Comparison of ENCODE assay signal across 8 cellular contexts in genomic region chr3:48435774-48436476, GRCh38. TPM values are rescaled to one million over a fixed set of nuclear protein-coding genes. Genes with fewer than 3 reads are reported as not detected.
DNase-seq lines count a peak whose midpoint lies in the region; ATAC-seq and TF ChIP-seq lines count a peak whose summit lies in the region.

No MANE protein-coding gene starts in this region.

- peak; percentile 77 to 88 (median 83) for DNase-seq in CD4-positive, CD25-positive, alpha-beta regulatory T cell
- DNase-seq in HFFc6: peak; percentile 78
- DNase-seq in NOMO-1 treated with DMSO at 0.1 percent for 48 hours (lab: John Stamatoyannopoulos, UW; ENCODE audit: unreplicated experiment): peak; percentile 76
- DNase-seq in activated CD8-positive, alpha-beta memory T cell treated with anti-CD3 and anti-CD28 coated beads for 4 hours (ENCODE audit: low read depth in 2 of 2): peak; percentile 73 to 74
- DNase-seq in endothelial cell (ENCODE audit: low spot score): peak; percentile 90
- peak; percentile 61 to 89 for DNase-seq in mesothelial cell of epicardium (ENCODE audit: low spot score in 2 of 2, unreplicated experiment in 2 of 2)
- DNase-seq in stimulated activated CD8-positive, alpha-beta memory T cell treated with anti-CD3 and anti-CD28 coated beads, Interleukin-15, amount 100 ng/mL, for 4 hours (ENCODE audit: low read depth in 2 of 2): peak; percentile 50 to 72

- no peaks in the 10 kb centered on the region for H3K27me3 ChIP-seq in CD4-positive, CD25-positive, alpha-beta regulatory T cell (ENCODE audit: control insufficient read depth, insufficient read depth, low read length)

- TF ChIP-seq CTCF in HFFc6 (IDR thresholded peaks at IDR 0.05) (peak; percentile 100), endothelial cell (IDR thresholded peaks at IDR 0.05; ENCODE audit: unreplicated experiment) (peak; percentile 94), mesothelial cell of epicardium (IDR thresholded peaks at IDR 0.05; ENCODE audit: unreplicated experiment) (peak; percentile 92)

- H3K4me3 ChIP-seq in CD4-positive, CD25-positive, alpha-beta regulatory T cell (ENCODE audit: low read depth, low read length): no peak overlapping the region

- ATAC-seq in CD4-positive, CD25-positive, alpha-beta regulatory T cell (ENCODE audit: low read depth in 2 of 2): peak; percentile 46 to 47
- ATAC-seq in GM19397 (IDR thresholded peaks at IDR 0.05; ENCODE audit: unreplicated experiment): no peak

- H3K4me1 Mint-ChIP-seq in CD4-positive, CD25-positive, alpha-beta regulatory T cell: peaks cover 3 to 48% (median 6%) of the 10 kb centered on the region in 4 donors
- H3K4me1 Mint-ChIP-seq in HFFc6 (ENCODE audit: low read depth) (peaks cover 46% of the 10 kb centered on the region), endothelial cell (ENCODE audit: unreplicated experiment) (peaks cover 13% of the 10 kb centered on the region), mesothelial cell of epicardium (peaks cover 52% of the 10 kb centered on the region)

- H3K27ac ChIP-seq in CD4-positive, CD25-positive, alpha-beta regulatory T cell (ENCODE audit: insufficient read depth, low read length, poor library complexity, severe bottlenecking): no peak overlapping the region

- peaks cover 0 to 4% (median 0%) of the 10 kb centered on the region in 7 donors for H3K9me3 Mint-ChIP-seq in CD4-positive, CD25-positive, alpha-beta regulatory T cell
- no peaks in the 10 kb centered on the region for H3K9me3 Mint-ChIP-seq in HFFc6
- H3K9me3 Mint-ChIP-seq in endothelial cell (ENCODE audit: unreplicated experiment): no peaks in the 10 kb centered on the region
- no peaks in the 10 kb centered on the region for H3K9me3 Mint-ChIP-seq in mesothelial cell of epicardium

- H3K36me3 ChIP-seq in CD4-positive, CD25-positive, alpha-beta regulatory T cell (ENCODE audit: control insufficient read depth, insufficient read depth, low read length): peaks cover 8% of the 10 kb centered on the region

- H3K27ac Mint-ChIP-seq in CD4-positive, CD25-positive, alpha-beta regulatory T cell: no peak overlapping the region
- no peak overlapping the region for H3K27ac Mint-ChIP-seq in HFFc6
- no peak overlapping the region for H3K27ac Mint-ChIP-seq in endothelial cell (ENCODE audit: unreplicated experiment)
- no peak overlapping the region for H3K27ac Mint-ChIP-seq in mesothelial cell of epicardium

- peaks cover 6% of the 10 kb centered on the region for H3K27me3 Mint-ChIP-seq in CD4-positive, CD25-positive, alpha-beta regulatory T cell
- H3K27me3 Mint-ChIP-seq in HFFc6 (ENCODE audit: insufficient read depth): no peaks in the 10 kb centered on the region
- peaks cover 23% of the 10 kb centered on the region for H3K27me3 Mint-ChIP-seq in endothelial cell (ENCODE audit: unreplicated experiment)
- no peaks in the 10 kb centered on the region for H3K27me3 Mint-ChIP-seq in mesothelial cell of epicardium (ENCODE audit: low read depth)

- H3K4me3 Mint-ChIP-seq in CD4-positive, CD25-positive, alpha-beta regulatory T cell: no peak overlapping the region
- H3K4me3 Mint-ChIP-seq in HFFc6 (no peak overlapping the region), endothelial cell (ENCODE audit: unreplicated experiment) (no peak overlapping the region), mesothelial cell of epicardium (no peak overlapping the region)

- peaks cover 16% of the 10 kb centered on the region for H3K4me1 ChIP-seq in CD4-positive, CD25-positive, alpha-beta regulatory T cell (ENCODE audit: control insufficient read depth, insufficient read depth, low read length, poor library complexity, severe bottlenecking)

- no peaks in the 10 kb centered on the region for H3K9me3 ChIP-seq in CD4-positive, CD25-positive, alpha-beta regulatory T cell (ENCODE audit: control insufficient read depth in 2 of 2, low read length in 2 of 2)

- peaks cover 3% of the 10 kb centered on the region for H3K36me3 Mint-ChIP-seq in CD4-positive, CD25-positive, alpha-beta regulatory T cell
- H3K36me3 Mint-ChIP-seq in HFFc6 (ENCODE audit: low read depth): peaks cover 14% of the 10 kb centered on the region
- H3K36me3 Mint-ChIP-seq in endothelial cell (ENCODE audit: low read depth, unreplicated experiment): peaks cover 10% of the 10 kb centered on the region
- H3K36me3 Mint-ChIP-seq in mesothelial cell of epicardium: peaks cover 2% of the 10 kb centered on the region

RNA-seq across cellular contexts. Expression of gene CCDC51, which starts 4.0 kb away (rescaled TPM):
- 4.6 TPM for total RNA-seq in CD4-positive, CD25-positive, alpha-beta regulatory T cell
- polyA plus RNA-seq in CD4-positive, CD25-positive, alpha-beta regulatory T cell: 10 to 100 TPM in 1 of 4 donors, 1 to 10 TPM in 3; 7.1 to 13.7 (median 9.1) TPM
- 10 to 100 TPM; 10.1 to 15.3 (median 12.5) TPM for total RNA-seq in HFFc6 (2021; fragmentation: NEBNext Ultra II Directional; extraction: Animal tissue kit (Norgen Biotek cat#: 25700))
- total RNA-seq in endothelial cell (ENCODE audit: unreplicated experiment): 11.8 TPM
- total RNA-seq in mesothelial cell of epicardium: 10.7 to 12.3 TPM (median 11.5 TPM) in 3 replicates

RNA-seq across cellular contexts. Expression of gene TMA7, which starts 4.1 kb away (rescaled TPM):
- 248 TPM for total RNA-seq in CD4-positive, CD25-positive, alpha-beta regulatory T cell
- polyA plus RNA-seq in CD4-positive, CD25-positive, alpha-beta regulatory T cell: 100 to 1,000 TPM; 664 to 743 (median 695) TPM
- total RNA-seq in HFFc6 (2021; fragmentation: NEBNext Ultra II Directional; extraction: Animal tissue kit (Norgen Biotek cat#: 25700)): 100 to 1,000 TPM; 213 to 341 (median 280) TPM
- total RNA-seq in endothelial cell (ENCODE audit: unreplicated experiment) (326 TPM), mesothelial cell of epicardium (183 to 192 TPM (median 186 TPM) in 3 replicates)

RNA-seq across cellular contexts. Expression of gene PLXNB1, which starts 6.0 kb away (rescaled TPM):
- 5.2 TPM for total RNA-seq in CD4-positive, CD25-positive, alpha-beta regulatory T cell
- under 1 TPM in 1 of 4 donors, not detected in 3; 0.07 TPM for polyA plus RNA-seq in CD4-positive, CD25-positive, alpha-beta regulatory T cell
- 10 to 100 TPM; 11.1 to 15.5 (median 12.8) TPM for total RNA-seq in HFFc6 (2021; fragmentation: NEBNext Ultra II Directional; extraction: Animal tissue kit (Norgen Biotek cat#: 25700))
- total RNA-seq in endothelial cell (ENCODE audit: unreplicated experiment): 68.7 TPM
- 203 to 214 TPM (median 211 TPM) in 3 replicates for total RNA-seq in mesothelial cell of epicardium

RNA-seq across cellular contexts. Expression of gene ATRIP, which starts 10.6 kb away (rescaled TPM):
- 11.5 TPM for total RNA-seq in CD4-positive, CD25-positive, alpha-beta regulatory T cell
- 10 to 100 TPM in 3 of 4 donors, 1 to 10 TPM in 1; 9.6 to 14.7 (median 13.3) TPM for polyA plus RNA-seq in CD4-positive, CD25-positive, alpha-beta regulatory T cell
- 10 to 100 TPM in 1 of 6 experiments, 1 to 10 TPM in 5; 7.0 to 10.5 (median 8.2) TPM for total RNA-seq in HFFc6 (2021; fragmentation: NEBNext Ultra II Directional; extraction: Animal tissue kit (Norgen Biotek cat#: 25700))
- 11.2 TPM for total RNA-seq in endothelial cell (ENCODE audit: unreplicated experiment)
- total RNA-seq in mesothelial cell of epicardium: 11.6 to 12.0 TPM (median 11.6 TPM) in 3 replicates
